14 cellular contexts compared by ENCODE assay signal in the genomic region with DNA sequence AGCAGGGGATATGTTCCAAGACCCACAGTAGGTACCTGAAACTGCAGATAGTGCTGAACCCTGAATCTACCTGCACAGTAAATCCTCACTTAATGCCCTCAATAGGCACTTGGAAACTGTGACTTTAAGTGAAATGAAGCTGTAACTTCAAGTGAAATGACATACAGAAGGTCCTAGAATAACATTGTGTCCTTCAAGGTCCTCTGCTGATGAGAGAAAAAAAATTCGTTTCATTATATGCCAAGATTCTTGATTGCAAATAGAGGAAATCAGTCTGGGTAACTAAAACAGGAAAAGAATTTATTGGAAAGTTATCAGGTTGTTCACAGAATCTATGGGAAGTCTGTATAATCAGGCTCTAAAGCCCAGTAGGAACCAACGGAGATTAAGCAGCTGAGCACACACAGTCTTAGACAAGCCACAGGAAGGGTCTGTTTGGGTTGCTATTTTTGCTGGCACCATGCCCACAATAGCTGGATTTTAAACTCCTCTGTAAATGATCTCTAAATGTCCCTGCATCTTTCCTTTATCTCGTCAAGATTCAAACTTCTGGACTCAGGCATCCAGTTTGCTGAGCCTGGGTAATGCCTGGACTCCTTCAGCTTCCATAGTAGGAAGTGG. TPM values are rescaled to one million over a fixed set of nuclear protein-coding genes. Genes with fewer than 3 reads are reported as not detected.
DNase-seq lines count a peak whose midpoint lies in the region; ATAC-seq and TF ChIP-seq lines count a peak whose summit lies in the region.
"Had no signal": no experiment of that assay in that cellular context is flagged by ENCODE, and none has a peak within 500 bp of the region (broad histone marks: within the 10 kb centered on the region; RNA-seq: fewer than 3 reads in every experiment).

No MANE protein-coding gene starts in this region.

- intact Hi-C loops in dorsolateral prefrontal cortex (cut with DNase I), result no loop called here

- H3K4me2 ChIP-seq in fibroblast of lung (ENCODE audit: extremely low read depth, insufficient read depth, low read length), result no peak overlapping the region

- H3K4me1 ChIP-seq in fibroblast of lung (ENCODE audit: control insufficient read depth, extremely low read depth, insufficient read depth, low read length), result no peaks in the 10 kb centered on the region
- H3K4me1 ChIP-seq: Caco-2 had no signal

- no peak overlapping the region for H2AFZ ChIP-seq in fibroblast of lung (ENCODE audit: low read length)

- H3K9me3 ChIP-seq in fibroblast of lung (ENCODE audit: control insufficient read depth, insufficient read depth, low read depth, low read length), result no peaks in the 10 kb centered on the region
- H3K9me3 ChIP-seq: Caco-2 had no signal

- no peaks in the 10 kb centered on the region for H3K79me2 ChIP-seq in fibroblast of lung (ENCODE audit: control insufficient read depth, insufficient read depth, low read length)

- peaks cover 2% of the 10 kb centered on the region for H4K20me1 ChIP-seq in fibroblast of lung (ENCODE audit: control insufficient read depth, extremely low read depth, insufficient read depth, low read length)

- H3K36me3 ChIP-seq in fibroblast of lung (ENCODE audit: control insufficient read depth, insufficient read depth, low read length), result peaks cover 2% of the 10 kb centered on the region

- H3K27ac ChIP-seq in fibroblast of lung (ENCODE audit: insufficient read depth, low read length) (no peak overlapping the region), dorsolateral prefrontal cortex (no peak overlapping the region)

- DNase-seq in DMS153 (lab: John Stamatoyannopoulos, UW), result peak; percentile 53
- no peak for DNase-seq in DMS153 treated with DMSO at 0.1 percent for 48 hours (lab: John Stamatoyannopoulos, UW; ENCODE audit: unreplicated experiment)
- peak; percentile 13 for DNase-seq in NCI-H510A (lab: John Stamatoyannopoulos, UW)
- peak; percentile 22 to 31 for DNase-seq in fibroblast of lung (ENCODE audit: low read depth in 2 of 2)
- peak; percentile 53 for DNase-seq in renal cortical epithelial cell (ENCODE audit: low read depth)
- DNase-seq in dorsolateral prefrontal cortex, result no peak
- DNase-seq in NCI-H446 (lab: John Stamatoyannopoulos, UW), result no peak
- DNase-seq: 8988T; activated CD8-positive, alpha-beta T cell treated with anti-CD3 and anti-CD28 coated beads for 36 hours; activated naive CD4-positive, alpha-beta T cell treated with Interleukin-2 at 50 U/mL for 16 hours; Caco-2; NCI-H1048 had no signal

- no peak for TF ChIP-seq CTCF in fibroblast of lung (conservative IDR thresholded peaks at IDR 0.05 in 1 of 2, IDR thresholded peaks at IDR 0.05 in 1 of 2; ENCODE audit: low read depth in 1 of 2, low read length in 2 of 2)
- no peak for TF ChIP-seq CTCF in dorsolateral prefrontal cortex (IDR thresholded peaks at IDR 0.05 in 54 of 56, conservative IDR thresholded peaks at IDR 0.05 in 2 of 56; ENCODE audit: low read depth in 1 of 56, partially characterized antibody in 56 of 56)

- H3K27me3 ChIP-seq in fibroblast of lung (ENCODE audit: control insufficient read depth, insufficient read depth, low read length) (no peaks in the 10 kb centered on the region), dorsolateral prefrontal cortex (no peaks in the 10 kb centered on the region)

- H3K4me3 ChIP-seq in fibroblast of lung (replicated peaks in 1 of 4; ENCODE audit: control extremely low read depth in 1 of 4, insufficient read depth in 1 of 4, low read depth in 3 of 4, low read length in 4 of 4) (no peak overlapping the region), dorsolateral prefrontal cortex (no peak overlapping the region)

- no peak overlapping the region for H3K9ac ChIP-seq in fibroblast of lung (ENCODE audit: insufficient read depth, low read length)

- ATAC-seq in GM18868 (IDR thresholded peaks at IDR 0.05; ENCODE audit: unreplicated experiment), result no peak
- ATAC-seq: activated CD8-positive, alpha-beta T cell treated with anti-CD3 and anti-CD28 coated beads for 36 hours; Panc1 had no signal

RNA-seq across cellular contexts. Expression of gene EXOC4, which starts 57.5 kb away (rescaled TPM):
- total RNA-seq in fibroblast of lung, result 118 and 158 TPM in 2 replicates
- polyA plus RNA-seq in fibroblast of lung, result 77.3 and 79.6 TPM in 2 replicates
- 37.9 and 42.4 TPM in 2 replicates for polyA plus RNA-seq in fibroblast of lung (2012)
- polyA minus RNA-seq in fibroblast of lung (ENCODE audit: low replicate concordance), result 53.6 and 90.0 TPM in 2 replicates
- 119 and 144 TPM in 2 replicates for total RNA-seq in renal cortical epithelial cell
- total RNA-seq in dorsolateral prefrontal cortex, result 100 to 1,000 TPM in 71 of 120 experiments, 10 to 100 TPM in 49; 57.4 to 138 (median 104) TPM

Comparison
In these comparisons a context has a peak if more than half of its experiments do, and no peak if none do; other contexts are left out.
1. DNase-seq: peak in DMS153 (single experiment), NCI-H510A (single experiment), fibroblast of lung (2 of 2) and renal cortical epithelial cell (single experiment); none in DMS153 treated with DMSO at 0.1 percent for 48 hours (single experiment), dorsolateral prefrontal cortex (0 of 10) and NCI-H446 (0 of 2).